In the genomic region with DNA sequence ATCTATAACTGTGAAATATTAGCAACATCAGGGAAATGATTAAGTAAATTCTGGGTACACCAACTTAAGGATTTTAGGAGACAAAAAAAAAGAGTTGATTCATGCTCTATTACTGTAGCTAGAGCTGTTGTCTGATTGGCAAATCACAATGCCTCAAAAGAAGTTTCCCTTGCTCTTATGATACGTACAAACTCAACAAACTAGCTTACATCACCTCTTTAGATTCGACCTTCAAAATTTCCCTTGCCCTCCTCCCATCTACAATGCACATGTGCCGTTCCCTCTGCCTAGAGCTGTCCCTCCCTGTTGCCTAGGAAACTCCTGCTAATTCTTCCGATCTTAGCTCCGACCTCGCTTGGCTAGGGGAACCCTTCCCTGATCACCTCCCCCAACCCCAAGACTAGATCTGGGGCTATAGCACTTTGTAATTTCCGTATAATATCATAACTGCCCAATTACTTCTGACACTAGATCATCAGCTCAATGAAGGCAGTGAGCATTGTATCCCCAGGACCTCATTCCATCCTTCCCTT, we compare ENCODE assay signal across 32 cellular contexts. TPM values are rescaled to one million over a fixed set of nuclear protein-coding genes. Genes with fewer than 3 reads are reported as not detected.
A peak's percentile ranks its signal among the peaks of the same experiment; 100 is the strongest.
DNase-seq lines count a peak whose midpoint lies in the region; ATAC-seq and TF ChIP-seq lines count a peak whose summit lies in the region.
"Had no signal": no experiment of that assay in that cellular context is flagged by ENCODE, and none has a peak within 500 bp of the region (broad histone marks: within the 10 kb centered on the region; RNA-seq: fewer than 3 reads in every experiment).

No MANE protein-coding gene starts in this region.

- ATAC-seq in HG03045 (IDR thresholded peaks at IDR 0.05; ENCODE audit: unreplicated experiment), result no peak
- ATAC-seq: activated CD4-positive, CD25-positive, alpha-beta regulatory T cell treated with anti-CD3 and anti-CD28 coated beads, Interleukin-2, amount 50 U/mL, for 24 hours; mucosa of descending colon; Panc1; pancreas; SK-N-SH treated with all-trans-retinoic acid at 6 μM for 48 hours; stimulated activated naive CD8-positive, alpha-beta T cell treated with anti-CD3 and anti-CD28 coated beads, Interleukin-15, amount 100 ng/mL, for 72 hours; T-helper 17 cell had no signal

- H3K79me2 ChIP-seq in Karpas-422 (ENCODE audit: low read length), result no peaks in the 10 kb centered on the region
- H3K79me2 ChIP-seq: hepatocyte had no signal

- H3K4me3 Mint-ChIP-seq in dendritic cell treated with granulocyte-macrophage colony-stimulating factor and Interleukin-4, amounts not matched to agents 40 ng/mL and 50 ng/mL, for 4 days, result no peak overlapping the region
- H3K4me3 Mint-ChIP-seq: CD4-positive, alpha-beta memory T cell; nephron progenitor cell; stimulated activated naive CD8-positive, alpha-beta T cell treated with anti-CD3 and anti-CD28 coated beads, Interleukin-15, amount 100 ng/mL, for 72 hours had no signal

- no peaks in the 10 kb centered on the region for H3K9me2 ChIP-seq in Karpas-422 (replicated peaks; ENCODE audit: insufficient read depth, low read length)

- TF ChIP-seq CTCF in spleen (IDR thresholded peaks at IDR 0.05 in 8 of 11, conservative IDR thresholded peaks at IDR 0.05 in 3 of 11), result no peak

- peak; percentile 1 for DNase-seq in NCI-H2227 (lab: John Stamatoyannopoulos, UW; ENCODE audit: unreplicated experiment)
- no peak for DNase-seq in NCI-H2227 treated with DMSO at 0.1 percent for 48 hours (lab: John Stamatoyannopoulos, UW)
- DNase-seq in Karpas-422, result peak; percentile 66
- no peak for DNase-seq in spleen
- no peak for DNase-seq in KG1 (lab: John Stamatoyannopoulos, UW)
- DNase-seq in NCI-H2196 (lab: John Stamatoyannopoulos, UW; ENCODE audit: unreplicated experiment), result no peak
- DNase-seq: activated CD4-positive, alpha-beta T cell treated with anti-CD3 and anti-CD28 coated beads, Interleukin-2, amount 50 U/mL, for 48 hours; activated naive CD4-positive, alpha-beta T cell; CD4-positive, alpha-beta memory T cell; dorsolateral prefrontal cortex; mucosa of descending colon; NCI-H1105 treated with DMSO at 0.1 percent for 48 hours; NCI-H1930; NCI-H2171 treated with DMSO at 0.1 percent for 48 hours; NCI-H526; nephron progenitor cell; pancreas; retina; Right ventricle myocardium superior; stimulated activated naive CD8-positive, alpha-beta T cell treated with anti-CD3 and anti-CD28 coated beads, Interleukin-15, amount 100 ng/mL, for 72 hours; T-helper 17 cell; thyroid gland had no signal

- TF ChIP-seq POLR2A in spleen (IDR thresholded peaks at IDR 0.05), result no peak

- no peaks in the 10 kb centered on the region for H3K9me3 Mint-ChIP-seq in dendritic cell treated with granulocyte-macrophage colony-stimulating factor and Interleukin-4, amounts not matched to agents 40 ng/mL and 50 ng/mL, for 4 days
- H3K9me3 Mint-ChIP-seq: CD4-positive, alpha-beta memory T cell had no signal

- intact Hi-C loops in dendritic cell treated with granulocyte-macrophage colony-stimulating factor and Interleukin-4, amounts not matched to agents 40 ng/mL and 50 ng/mL, for 4 days (cut with micrococcal nuclease), result no loop called here
- intact Hi-C loops in spleen (cut with DNase I; ENCODE audit: low total_unique reads), result no loop called here

- H3K4me2 ChIP-seq in Karpas-422 (ENCODE audit: low read depth, low read length, poor library complexity, severe bottlenecking), result peak overlapping the region; percentile 89
- H3K4me2 ChIP-seq: hepatocyte had no signal

- H3K27me3 ChIP-seq in Karpas-422 (ENCODE audit: low read length), result no peaks in the 10 kb centered on the region
- H3K27me3 ChIP-seq in spleen (replicated peaks in 1 of 7), result no peaks in the 10 kb centered on the region
- H3K27me3 ChIP-seq: hepatocyte, pancreas, thyroid gland, vagina had no signal

- H3K9ac ChIP-seq in Karpas-422 (ENCODE audit: low read length), result peak overlapping the region; percentile 76

- H3K4me3 ChIP-seq in Karpas-422 (ENCODE audit: low read length), result peak overlapping the region; percentile 62; the same call in 1 of the 2 replicates
- no peak overlapping the region for H3K4me3 ChIP-seq in spleen
- H3K4me3 ChIP-seq: dorsolateral prefrontal cortex, HAP-1, hepatocyte, mucosa of descending colon, pancreas, skin epidermis, thyroid gland, vagina had no signal

- H3K4me1 Mint-ChIP-seq in dendritic cell treated with granulocyte-macrophage colony-stimulating factor and Interleukin-4, amounts not matched to agents 40 ng/mL and 50 ng/mL, for 4 days (ENCODE audit: low read depth), result peaks cover 70% of the 10 kb centered on the region

- H4K20me1 ChIP-seq in Karpas-422 (ENCODE audit: insufficient read depth, low read depth, low read length), result no peaks in the 10 kb centered on the region

- WGBS in spleen, 5 donors, result 52 to 66% (median 58%) methylated on average over 7 of the region's 7 CpGs

- peak overlapping the region; percentile 89 for H3K27ac Mint-ChIP-seq in dendritic cell treated with granulocyte-macrophage colony-stimulating factor and Interleukin-4, amounts not matched to agents 40 ng/mL and 50 ng/mL, for 4 days
- H3K27ac Mint-ChIP-seq: CD4-positive, alpha-beta memory T cell; nephron progenitor cell had no signal

- no peaks in the 10 kb centered on the region for H3K36me3 Mint-ChIP-seq in dendritic cell treated with granulocyte-macrophage colony-stimulating factor and Interleukin-4, amounts not matched to agents 40 ng/mL and 50 ng/mL, for 4 days (ENCODE audit: low read depth)
- H3K36me3 Mint-ChIP-seq: brain; CD4-positive, alpha-beta memory T cell had no signal

- H3K36me3 ChIP-seq in Karpas-422 (ENCODE audit: insufficient read depth, low read length) (no peaks in the 10 kb centered on the region), spleen (no peaks in the 10 kb centered on the region)
- H3K36me3 ChIP-seq: HAP-1, pancreas, thyroid gland, vagina had no signal

- no peaks in the 10 kb centered on the region for H3K27me3 Mint-ChIP-seq in dendritic cell treated with granulocyte-macrophage colony-stimulating factor and Interleukin-4, amounts not matched to agents 40 ng/mL and 50 ng/mL, for 4 days
- H3K27me3 Mint-ChIP-seq: CD4-positive, alpha-beta memory T cell had no signal

- no peaks in the 10 kb centered on the region for H3K9me3 ChIP-seq in Karpas-422 (ENCODE audit: low read length)
- no peaks in the 10 kb centered on the region for H3K9me3 ChIP-seq in spleen
- H3K9me3 ChIP-seq: HAP-1, mucosa of descending colon, pancreas, thyroid gland, vagina had no signal

- H3K27ac ChIP-seq in Karpas-422 (ENCODE audit: low read length) (peak overlapping the region; percentile 93), spleen (peak overlapping the region in 5 of 8 donors; percentile 68 to 87 (median 79))
- H3K27ac ChIP-seq: hepatocyte, pancreas, thyroid gland, vagina had no signal

- H2AFZ ChIP-seq in Karpas-422 (ENCODE audit: low read length), result peak overlapping the region; percentile 76; the same call in 1 of the 2 replicates
- H2AFZ ChIP-seq: hepatocyte had no signal

- H3K4me1 ChIP-seq in Karpas-422 (ENCODE audit: low read length) (peaks cover 72% of the 10 kb centered on the region), spleen (peaks cover 51 to 79% (median 69%) of the 10 kb centered on the region in 6 donors)
- H3K4me1 ChIP-seq: HAP-1, pancreas, thyroid gland, vagina had no signal

RNA-seq across cellular contexts. Expression of a gene that starts 55.4 kb away (rescaled TPM):
- total RNA-seq in Karpas-422 (2014; rRNA removed; shearing (Covaris generic); ENCODE audit: low replicate concordance), result 51.5 and 69.8 TPM in 2 replicates
- 10 to 100 TPM; 36.2 to 84.3 (median 61.8) TPM for total RNA-seq in spleen
- 10 to 100 TPM; 24.8 to 38.1 (median 28.5) TPM for polyA plus RNA-seq in spleen

Comparison
In these comparisons a context has a peak if more than half of its experiments do, and no peak if none do; other contexts are left out.
1. DNase-seq: peak in NCI-H2227 (single experiment) and Karpas-422 (single experiment); none in NCI-H2227 treated with DMSO at 0.1 percent for 48 hours (single experiment), spleen (single experiment), KG1 (single experiment) and NCI-H2196 (single experiment).